Comparison of ENCODE assay signal across 9 cellular contexts in the genomic region with DNA sequence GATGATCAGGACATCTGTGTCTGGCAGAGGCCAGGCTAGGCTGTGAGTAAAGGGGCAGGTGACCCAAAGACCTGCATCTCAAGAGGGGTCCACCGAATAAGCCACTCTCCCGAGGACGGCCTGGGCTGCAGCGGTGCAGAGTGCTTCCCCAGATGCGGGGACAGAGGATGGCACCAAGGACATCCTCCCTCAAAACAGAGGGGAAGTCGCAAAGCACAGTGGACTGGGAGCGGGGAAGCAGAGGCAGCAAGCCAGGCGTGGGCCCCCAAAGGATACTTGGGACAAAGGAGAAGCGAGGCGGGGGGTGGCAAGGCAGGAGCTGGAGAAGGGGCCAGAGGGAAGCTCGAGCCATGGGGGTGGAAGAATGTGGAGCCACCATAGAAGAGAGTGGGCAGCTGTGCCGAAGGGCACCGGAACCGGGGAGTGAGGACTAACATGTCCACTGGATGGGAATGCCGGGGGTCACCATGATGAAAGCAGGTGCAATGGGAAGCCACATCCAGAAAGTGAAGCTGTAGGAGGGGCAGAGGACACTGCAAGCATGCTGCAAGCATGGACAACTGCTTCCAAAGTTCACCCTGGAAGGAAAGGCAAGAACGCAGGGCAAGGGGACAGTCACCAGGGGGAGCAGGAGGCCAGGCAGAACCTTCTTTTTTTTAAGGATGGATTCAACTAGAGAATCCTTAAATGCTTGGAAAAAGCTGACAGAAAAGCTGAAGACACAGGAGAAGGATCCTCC.
DNase-seq lines count a peak whose midpoint lies in the region; ATAC-seq and TF ChIP-seq lines count a peak whose summit lies in the region.
"Had no signal": no experiment of that assay in that cellular context is flagged by ENCODE, and none has a peak within 500 bp of the region (broad histone marks: within the 10 kb centered on the region; RNA-seq: fewer than 3 reads in every experiment).

No MANE protein-coding gene starts in this region.

- no peak overlapping the region for H3K4me3 ChIP-seq in cardiac muscle cell
- H3K4me3 ChIP-seq in fibroblast of villous mesenchyme (ENCODE audit: low read depth, low read length), result no peak overlapping the region
- no peak overlapping the region for H3K4me3 ChIP-seq in upper lobe of right lung

- DNase-seq in cardiac muscle cell (ENCODE audit: low read depth in 1 of 2, low spot score in 1 of 2) (peak; percentile 42 to 46), Right ventricle myocardium inferior (ENCODE audit: missing footprints) (no peak), SKM-1 treated with dmso at 0.1 percent for 144 hours (lab: John Stamatoyannopoulos, UW; ENCODE audit: unreplicated experiment) (peak; percentile 39), fibroblast of villous mesenchyme (ENCODE audit: low read depth) (peak; percentile 32), upper lobe of right lung (peak; percentile 66), NCI-H2107 (lab: John Stamatoyannopoulos, UW) (no peak)

- H3K36me3 ChIP-seq in cardiac muscle cell, result peaks cover 21% of the 10 kb centered on the region
- peaks cover 59% of the 10 kb centered on the region for H3K36me3 ChIP-seq in upper lobe of right lung

- H3K9me3 ChIP-seq in cardiac muscle cell (ENCODE audit: low read depth) (no peaks in the 10 kb centered on the region), upper lobe of right lung (no peaks in the 10 kb centered on the region)
- H3K9me3 ChIP-seq: neutrophil had no signal

- peak; percentile 53 for TF ChIP-seq CTCF in cardiac muscle cell (IDR thresholded peaks at IDR 0.05; ENCODE audit: low read depth, low read length)
- TF ChIP-seq CTCF in fibroblast of villous mesenchyme (IDR thresholded peaks at IDR 0.05; ENCODE audit: insufficient read depth, low read depth, low read length), result peak; percentile 63
- peak; percentile 51 for TF ChIP-seq CTCF in upper lobe of right lung (IDR thresholded peaks at IDR 0.05)

- intact Hi-C loops in Right ventricle myocardium inferior (cut with DNase I) (loop anchor here (2.0 kb wide), 2 partner anchors 31 to 217 kb away; no protein-coding TSS in a partner anchor), upper lobe of right lung (cut with DNase I) (no loop called here)

- H3K4me1 ChIP-seq in cardiac muscle cell (ENCODE audit: low read depth) (no peaks in the 10 kb centered on the region), upper lobe of right lung (no peaks in the 10 kb centered on the region)

- no peak overlapping the region for H3K27ac ChIP-seq in cardiac muscle cell
- H3K27ac ChIP-seq in upper lobe of right lung, result no peak overlapping the region
- H3K27ac ChIP-seq: neutrophil had no signal

- H3K27me3 ChIP-seq in cardiac muscle cell (no peaks in the 10 kb centered on the region), upper lobe of right lung (no peaks in the 10 kb centered on the region)
- H3K27me3 ChIP-seq: neutrophil had no signal

- ATAC-seq in Right ventricle myocardium inferior, result no peak
- peak; percentile 48 for ATAC-seq in upper lobe of right lung
- no peak for ATAC-seq in HG03354 (IDR thresholded peaks at IDR 0.05; ENCODE audit: poor library complexity, severe bottlenecking, unreplicated experiment)
- no peak for ATAC-seq in HG02798 (IDR thresholded peaks at IDR 0.05; ENCODE audit: poor library complexity, unreplicated experiment)

Comparison
In these comparisons a context has a peak if more than half of its experiments do, and no peak if none do; other contexts are left out.
1. DNase-seq: peak in cardiac muscle cell (2 of 2), SKM-1 treated with dmso at 0.1 percent for 144 hours (single experiment), fibroblast of villous mesenchyme (single experiment) and upper lobe of right lung (single experiment); none in Right ventricle myocardium inferior (single experiment) and NCI-H2107 (single experiment).
2. Peak in every context shown above with its lines, with median percentiles within 50 percentile points of each other: CTCF ChIP-seq.